ENCODE assay signal across 8 cellular contexts in genomic region chr17:28728364-28729200, GRCh38. TPM values are rescaled to one million over a fixed set of nuclear protein-coding genes. Genes with fewer than 3 reads are reported as not detected.
DNase-seq lines count a peak whose midpoint lies in the region; ATAC-seq and TF ChIP-seq lines count a peak whose summit lies in the region.

TSS of gene NEK8 (plus strand) at chr17:28728788. CDS start at chr17:28728814, 26 bp downstream.

- H3K4me1 ChIP-seq in PC-9 (replicated peaks; ENCODE audit: insufficient read depth) (peaks cover 29% of the 10 kb centered on the region), esophagus (ENCODE audit: control insufficient read depth in 2 of 2, insufficient read depth in 2 of 2, low read length in 1 of 2) (peaks cover 0 to 11% of the 10 kb centered on the region in 2 donors), muscle layer of colon (ENCODE audit: insufficient read depth, low read length) (peaks cover 12% of the 10 kb centered on the region)

- peaks cover 47% of the 10 kb centered on the region for H3K4me1 Mint-ChIP-seq in activated T-cell treated with anti-CD3 and anti-CD28 coated beads, Interleukin-2, amount 50 U/mL, for 24 hours (ENCODE audit: low read depth)

- H3K4me3 Mint-ChIP-seq in activated T-cell treated with anti-CD3 and anti-CD28 coated beads, Interleukin-2, amount 50 U/mL, for 24 hours = peak within 1 kb of the TSS; percentile 100

- peaks cover 61% of the 10 kb centered on the region for H3F3A ChIP-seq in PC-9 (ENCODE audit: insufficient read depth, low read depth)

- ATAC-seq in GM21529 (IDR thresholded peaks at IDR 0.05; ENCODE audit: unreplicated experiment) = peak; percentile 34

- CTCF ChIA-PET in PC-9 (lab: Charles Lee) = interaction anchor here (0.8 to 3.5 kb wide), 8 partner anchors 14 to 80 kb away, joined by 5 to 60 read pairs (median 10); partner anchors contain the start of gene TRAF4

- 0% methylated on average over 58 to 64 of the region's 64 CpGs for WGBS in esophagus, 2 donors

- in situ Hi-C loops in KBM-7 (cut with MboI; ENCODE audit: low pct_unique_long_range_greater_than_20kb, low sequenced_read_pairs) = loop anchor here (25.0 kb wide), 1 partner anchor 384 kb away; no protein-coding TSS in a partner anchor

- H3K27ac ChIP-seq in PC-9 (peak within 1 kb of the TSS; percentile 97), esophagus (ENCODE audit: low read depth in 2 of 2, low read length in 1 of 2) (peak within 1 kb of the TSS; percentile 99 to 100), muscle layer of colon (ENCODE audit: low read depth, low read length) (peak within 1 kb of the TSS; percentile 92)

- DNase-seq in DMS114 treated with DMSO at 0.1 percent for 48 hours (lab: John Stamatoyannopoulos, UW; ENCODE audit: unreplicated experiment) (peak; percentile 83), KBM-7 (peak; percentile 96), PC-9 (peak; percentile 96 to 98)
- DNase-seq in activated T-cell treated with anti-CD3 and anti-CD28 coated beads, Interleukin-2, amount 50 U/mL, for 24 hours = peak; percentile 99
- DNase-seq in stimulated activated CD8-positive, alpha-beta memory T cell treated with anti-CD3 and anti-CD28 coated beads, Interleukin-4, amount 100 ng/mL, for 4 hours (ENCODE audit: low read depth in 2 of 2, low spot score in 1 of 2) = peak; percentile 93 to 99

- H3K27me3 ChIP-seq in PC-9 (ENCODE audit: insufficient read depth, low read depth) (no peaks in the 10 kb centered on the region), esophagus (ENCODE audit: control insufficient read depth in 1 of 2, insufficient read depth in 2 of 2, low read length in 2 of 2) (no peaks in the 10 kb centered on the region), muscle layer of colon (ENCODE audit: control insufficient read depth in 1 of 2, insufficient read depth in 2 of 2, low read length in 2 of 2) (peaks cover 0 to 6% of the 10 kb centered on the region in 2 donors)

- no peaks in the 10 kb centered on the region for H3K27me3 Mint-ChIP-seq in activated T-cell treated with anti-CD3 and anti-CD28 coated beads, Interleukin-2, amount 50 U/mL, for 24 hours

- POLR2A ChIA-PET in PC-9 (lab: Charles Lee; ENCODE audit: unreplicated experiment) = interaction anchor here (0.5 to 3.5 kb wide), 12 partner anchors 9 to 426 kb away, joined by 3 to 75 read pairs (median 5); partner anchors contain the start of genes PHF12, RPL23A and TRAF4

- peaks cover 25% of the 10 kb centered on the region for H3K79me2 ChIP-seq in PC-9 (ENCODE audit: low read depth)

- H3K9me3 Mint-ChIP-seq in activated T-cell treated with anti-CD3 and anti-CD28 coated beads, Interleukin-2, amount 50 U/mL, for 24 hours = no peaks in the 10 kb centered on the region

- H3K4me3 ChIP-seq in PC-9 (peak within 1 kb of the TSS; percentile 87), esophagus (ENCODE audit: low read depth in 1 of 2, low read length in 2 of 2) (peak within 1 kb of the TSS; percentile 75 to 80), muscle layer of colon (ENCODE audit: low read depth in 1 of 2, low read length in 2 of 2) (peak within 1 kb of the TSS; percentile 66 to 92)

- H3K36me3 Mint-ChIP-seq in activated T-cell treated with anti-CD3 and anti-CD28 coated beads, Interleukin-2, amount 50 U/mL, for 24 hours (ENCODE audit: low read depth) = peaks cover 30% of the 10 kb centered on the region

- H3K9ac ChIP-seq in muscle layer of colon (ENCODE audit: low read length) = peak within 1 kb of the TSS; percentile 49

- intact Hi-C loops in PC-9 (cut with micrococcal nuclease; ENCODE audit: unreplicated experiment) = loop anchor here (1.0 to 10.0 kb wide), 2 partner anchors 15 to 386 kb away; no protein-coding TSS in a partner anchor

- peak within 1 kb of the TSS; percentile 100 for H3K27ac Mint-ChIP-seq in activated T-cell treated with anti-CD3 and anti-CD28 coated beads, Interleukin-2, amount 50 U/mL, for 24 hours

- 0 out of 2 replicates have a peak, but pooled peaks have one; percentile 18 for TF ChIP-seq CTCF in PC-9 (conservative IDR thresholded peaks at IDR 0.05)

- H3K9me2 ChIP-seq in PC-9 (ENCODE audit: insufficient read depth) = no peaks in the 10 kb centered on the region

- BruUV-seq in PC-9 (replicated peaks; lab: Mats Ljungman, UMichigan) = TSS peak; percentile 29

- H3K9me3 ChIP-seq in PC-9 (ENCODE audit: insufficient read depth, low read depth) = no peaks in the 10 kb centered on the region
- no peaks in the 10 kb centered on the region for H3K9me3 ChIP-seq in esophagus (ENCODE audit: control insufficient read depth in 2 of 2, insufficient read depth in 1 of 2, low read depth in 1 of 2, low read length in 1 of 2)
- no peaks in the 10 kb centered on the region for H3K9me3 ChIP-seq in muscle layer of colon (ENCODE audit: low read length)

- peak within 1 kb of the TSS; percentile 63 for H2AFZ ChIP-seq in PC-9

- peak within 1 kb of the TSS; percentile 89 for H3K4me2 ChIP-seq in PC-9

- peaks cover 15% of the 10 kb centered on the region; the same call in 1 of the 2 replicates for H4K20me1 ChIP-seq in PC-9 (ENCODE audit: insufficient read depth)

- H3K36me3 ChIP-seq in PC-9 (ENCODE audit: low read depth) (peaks cover 6% of the 10 kb centered on the region), esophagus (ENCODE audit: control insufficient read depth in 2 of 2, insufficient read depth in 2 of 2, low read length in 1 of 2) (peaks cover 0 to 6% of the 10 kb centered on the region in 2 donors), muscle layer of colon (ENCODE audit: insufficient read depth, low read length) (peaks cover 16% of the 10 kb centered on the region)

RNA-seq across cellular contexts. Expression of gene NEK8, which starts in this region (rescaled TPM):
- total RNA-seq in PC-9 (2021) = 11.5 and 12.1 TPM in 2 replicates
- polyA plus RNA-seq in esophagus = 1 to 10 TPM; 2.6 to 5.3 TPM

Comparison
In these comparisons a context has a peak if more than half of its experiments do, and no peak if none do; other contexts are left out.
1. Peak in every context shown above with its lines: DNase-seq, ATAC-seq, H3K4me3 ChIP-seq and H3K27ac ChIP-seq.